ENCODE assay signal across 12 cellular contexts in the genomic region with DNA sequence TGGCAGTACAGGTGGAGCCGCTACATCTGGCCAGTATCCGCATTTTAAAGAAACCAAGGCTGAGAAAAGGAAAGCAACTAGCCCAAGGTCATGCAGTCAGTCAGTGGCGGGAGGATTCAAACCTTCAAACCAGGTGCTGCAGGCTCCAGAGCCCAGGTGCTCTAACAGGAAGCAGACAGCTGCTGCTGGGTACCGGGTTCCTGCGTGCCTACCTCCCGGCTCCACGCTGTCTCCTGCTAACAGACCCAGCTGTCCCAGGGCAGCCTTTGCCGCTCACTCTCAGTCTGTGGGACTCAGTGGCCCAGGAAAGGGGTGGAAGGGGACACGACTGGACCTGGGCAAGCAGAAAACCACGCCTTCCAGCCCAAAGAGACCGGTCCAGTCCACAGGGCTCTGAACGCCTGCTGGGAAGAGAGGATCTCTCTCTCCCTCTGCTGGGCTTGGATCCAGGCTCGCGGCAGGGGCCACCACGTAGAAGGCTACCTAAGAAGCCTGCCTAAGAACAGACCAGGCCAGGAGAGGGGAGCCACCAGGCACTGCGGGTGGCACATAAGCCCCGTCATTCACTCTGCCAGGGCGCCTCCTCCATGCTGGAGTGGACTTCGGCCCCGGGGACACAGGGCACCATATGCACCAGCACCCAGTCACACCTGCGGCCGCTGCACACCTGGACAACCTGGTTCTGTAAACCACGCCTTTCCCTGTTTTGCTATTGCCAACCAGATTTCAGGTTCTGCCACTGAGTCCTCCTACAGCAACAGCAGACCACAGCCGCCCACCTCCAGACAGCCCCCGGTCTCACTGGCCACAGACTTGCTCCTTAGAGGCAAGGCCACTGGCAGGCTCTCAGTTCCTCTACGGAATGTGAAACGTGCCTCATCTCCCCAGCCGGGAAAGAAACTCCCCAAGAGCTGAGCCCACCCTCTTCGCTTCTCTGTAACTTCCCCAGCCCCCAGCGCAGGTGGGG. TPM values are rescaled to one million over a fixed set of nuclear protein-coding genes. Genes with fewer than 3 reads are reported as not detected.
A peak's percentile ranks its signal among the peaks of the same experiment; 100 is the strongest.
DNase-seq lines count a peak whose midpoint lies in the region; ATAC-seq and TF ChIP-seq lines count a peak whose summit lies in the region.
"Had no signal": no experiment of that assay in that cellular context is flagged by ENCODE, and none has a peak within 500 bp of the region (broad histone marks: within the 10 kb centered on the region; RNA-seq: fewer than 3 reads in every experiment).

No MANE protein-coding gene starts in this region.

- H3K4me3 ChIP-seq in heart left ventricle (peak overlapping the region in 5 of 12 donors; percentile 2 to 14 (median 4)), colonic mucosa (peak overlapping the region; percentile 15), mucosa of stomach (ENCODE audit: low read length) (peak overlapping the region; percentile 42)

- no peak overlapping the region for H3K4me3 Mint-ChIP-seq in type B pancreatic cell
- H3K4me3 Mint-ChIP-seq: activated B cell treated with CpG ODN at 0.5 μM for 24 hours had no signal

- 64 to 76% (median 65%) methylated on average over 19 to 30 of the region's 30 CpGs for WGBS in heart left ventricle, 4 donors

- no peak for ATAC-seq in heart left ventricle
- no peak for ATAC-seq in HG03139 (IDR thresholded peaks at IDR 0.05; ENCODE audit: unreplicated experiment)
- ATAC-seq in HG02840 (IDR thresholded peaks at IDR 0.05; ENCODE audit: low FRiP score, unreplicated experiment), result no peak
- ATAC-seq: SK-N-SH treated with all-trans-retinoic acid at 6 μM for 48 hours had no signal

- H3K36me3 ChIP-seq in heart left ventricle (peaks cover 0 to 73% (median 69%) of the 10 kb centered on the region in 9 donors), colonic mucosa (no peaks in the 10 kb centered on the region), mucosa of stomach (ENCODE audit: control insufficient read depth, insufficient read depth, low read length) (peaks cover 3% of the 10 kb centered on the region)

- peak overlapping the region in 10 of 12 donors; percentile 84 to 100 (median 98) for H3K27ac ChIP-seq in heart left ventricle
- peak overlapping the region; percentile 89 for H3K27ac ChIP-seq in colonic mucosa

- intact Hi-C loops in heart left ventricle (cut with DNase I), result loop anchor here in 2 of 10 donors (5.0 kb wide), 1 partner anchor 34 kb away; the partner anchor contains the start of gene NMRK2 (in 2 of the 2)
- intact Hi-C loops in cardiac septum (cut with DNase I), result loop anchor here (5.0 kb wide), 1 partner anchor 34 kb away; the partner anchor contains the start of gene NMRK2
- intact Hi-C loops in colonic mucosa (cut with DNase I), result no loop called here

- DNase-seq in heart left ventricle (peak in 2 of 5 donors; percentile 19 to 54), cardiac septum (ENCODE audit: low spot score) (no peak), colonic mucosa (peak; percentile 92), type B pancreatic cell (ENCODE audit: extremely low spot score, unreplicated experiment) (no peak), AG08395 (ENCODE audit: low spot score) (no peak)
- DNase-seq: activated B cell treated with CpG ODN at 0.5 μM for 24 hours, aorta, DMS79 had no signal

- no peak for TF ChIP-seq POLR2A in heart left ventricle (IDR thresholded peaks at IDR 0.05)

- H3K27me3 ChIP-seq in heart left ventricle (no peaks in the 10 kb centered on the region), colonic mucosa (no peaks in the 10 kb centered on the region), mucosa of stomach (ENCODE audit: control insufficient read depth, insufficient read depth, low read length) (no peaks in the 10 kb centered on the region)

- H3K9me3 ChIP-seq in heart left ventricle (no peaks in the 10 kb centered on the region), colonic mucosa (no peaks in the 10 kb centered on the region), mucosa of stomach (ENCODE audit: control insufficient read depth, low read length) (no peaks in the 10 kb centered on the region)

- H3K4me1 ChIP-seq in heart left ventricle, result peaks cover 17 to 62% (median 47%) of the 10 kb centered on the region in 12 donors
- H3K4me1 ChIP-seq in colonic mucosa, result peaks cover 22% of the 10 kb centered on the region
- H3K4me1 ChIP-seq in mucosa of stomach (ENCODE audit: control insufficient read depth, insufficient read depth, low read length), result peaks cover 41% of the 10 kb centered on the region

- no peaks in the 10 kb centered on the region for H3K27me3 Mint-ChIP-seq in type B pancreatic cell
- H3K27me3 Mint-ChIP-seq: activated B cell treated with CpG ODN at 0.5 μM for 24 hours had no signal

- TF ChIP-seq CTCF in heart left ventricle (IDR thresholded peaks at IDR 0.05) (no peak), colonic mucosa (IDR thresholded peaks at IDR 0.05) (no peak), type B pancreatic cell (conservative IDR thresholded peaks at IDR 0.05) (no peak)

- peaks cover 25% of the 10 kb centered on the region for H3K4me1 Mint-ChIP-seq in type B pancreatic cell (ENCODE audit: unreplicated experiment)

- H3K9ac ChIP-seq in colonic mucosa (ENCODE audit: low read depth in 2 of 2, low read length in 2 of 2) (peak overlapping the region; percentile 16 to 70), mucosa of stomach (ENCODE audit: low read length) (peak overlapping the region; percentile 56)

- H3K36me3 Mint-ChIP-seq in type B pancreatic cell, result peaks cover 14% of the 10 kb centered on the region

- no peaks in the 10 kb centered on the region for H3K9me3 Mint-ChIP-seq in type B pancreatic cell
- H3K9me3 Mint-ChIP-seq: activated B cell treated with CpG ODN at 0.5 μM for 24 hours had no signal

- H3K27ac Mint-ChIP-seq in type B pancreatic cell, result peak overlapping the region; percentile 82
- H3K27ac Mint-ChIP-seq: activated B cell treated with CpG ODN at 0.5 μM for 24 hours had no signal

RNA-seq across cellular contexts. Expression of gene DAPK3, which starts 4.6 kb away (rescaled TPM):
- total RNA-seq in heart left ventricle, result 100 to 1,000 TPM in 4 of 9 donors, 10 to 100 TPM in 5; 70.6 to 200 (median 97.4) TPM
- 100 to 1,000 TPM; 160 to 252 TPM for polyA plus RNA-seq in heart left ventricle
- 180 TPM for total RNA-seq in cardiac septum
- 10 to 100 TPM; 53.7 to 74.3 TPM for total RNA-seq in colonic mucosa
- total RNA-seq in type B pancreatic cell (ENCODE audit: low replicate concordance), result 83.5 and 93.0 TPM in 2 replicates

RNA-seq across cellular contexts. Expression of gene EEF2, which starts 18.9 kb away (rescaled TPM):
- total RNA-seq in heart left ventricle (1,000 to 10,000 TPM; 1,373 to 2,686 (median 2,215) TPM), cardiac septum (1,625 TPM), colonic mucosa (1,000 to 10,000 TPM; 2,109 to 2,241 TPM), type B pancreatic cell (ENCODE audit: low replicate concordance) (2,827 and 2,929 TPM in 2 replicates)
- 1,000 to 10,000 TPM in 1 of 2 donors, 100 to 1,000 TPM in 1; 846 to 1,944 TPM for polyA plus RNA-seq in heart left ventricle

RNA-seq across cellular contexts. Expression of gene NMRK2, which starts 33.5 kb away (rescaled TPM):
- total RNA-seq in heart left ventricle (1,000 to 10,000 TPM in 3 of 9 donors, 100 to 1,000 TPM in 6; 347 to 2,001 (median 606) TPM), cardiac septum (568 TPM), colonic mucosa (under 1 TPM in 1 of 2 donors, not detected in 1; 0.27 TPM), type B pancreatic cell (ENCODE audit: low replicate concordance) (0.65 TPM in 1 of 2 replicates, not detected in the other)
- 1,000 to 10,000 TPM in 1 of 2 donors, 100 to 1,000 TPM in 1; 649 to 1,244 TPM for polyA plus RNA-seq in heart left ventricle
- total RNA-seq: activated B cell treated with CpG ODN at 0.5 μM for 24 hours had no signal

RNA-seq across cellular contexts. Expression of gene PIAS4, which starts 41.2 kb away (rescaled TPM):
- total RNA-seq in heart left ventricle (10 to 100 TPM; 12.5 to 19.1 (median 15.3) TPM), cardiac septum (18.4 TPM), colonic mucosa (10 to 100 TPM; 29.9 to 31.5 TPM), type B pancreatic cell (ENCODE audit: low replicate concordance) (39.8 and 42.3 TPM in 2 replicates)
- 10 to 100 TPM; 12.3 to 15.4 TPM for polyA plus RNA-seq in heart left ventricle

Comparison
In these comparisons a context has a peak if more than half of its experiments do, and no peak if none do; other contexts are left out.
1. RNA of gene NMRK2, which starts 33.5 kb away (total RNA-seq): 347 to 2,001 TPM in heart left ventricle and 568 TPM in cardiac septum (single experiment); 0.65 TPM in type B pancreatic cell and 0.27 TPM in colonic mucosa; every median in the first group is over 100 times any median in the second.